14 cellular contexts compared by ENCODE assay signal in genomic region chr5:111069839-111070238, GRCh38. TPM values are rescaled to one million over a fixed set of nuclear protein-coding genes. Genes with fewer than 3 reads are reported as not detected.
DNase-seq lines count a peak whose midpoint lies in the region; ATAC-seq and TF ChIP-seq lines count a peak whose summit lies in the region.
"Had no signal": no experiment of that assay in that cellular context is flagged by ENCODE, and none has a peak within 500 bp of the region (broad histone marks: within the 10 kb centered on the region; RNA-seq: fewer than 3 reads in every experiment).

No MANE protein-coding gene starts in this region.

- no peak overlapping the region for H3K23ac ChIP-seq in trophoblast cell (ENCODE audit: low read length)

- H3K36me3 ChIP-seq in WERI-Rb-1 (no peaks in the 10 kb centered on the region), trophoblast cell (ENCODE audit: control insufficient read depth in 1 of 2, insufficient read depth in 2 of 2, low read length in 2 of 2) (no peaks in the 10 kb centered on the region)

- H3K9me3 ChIP-seq in WERI-Rb-1 (ENCODE audit: severe bottlenecking) (no peaks in the 10 kb centered on the region), trophoblast cell (ENCODE audit: insufficient read depth, low read depth, low read length) (no peaks in the 10 kb centered on the region)

- H3K14ac ChIP-seq in trophoblast cell (ENCODE audit: low read length), result no peak overlapping the region

- no peak overlapping the region for H2BK120ac ChIP-seq in trophoblast cell (ENCODE audit: insufficient read depth, low read length, poor library complexity)

- H3K79me1 ChIP-seq in trophoblast cell (ENCODE audit: low read length), result peaks cover 3% of the 10 kb centered on the region

- H3K27ac ChIP-seq in WERI-Rb-1 (no peak overlapping the region), trophoblast cell (ENCODE audit: low read depth, low read length) (no peak overlapping the region)

- H3K27me3 ChIP-seq in WERI-Rb-1 (ENCODE audit: insufficient read depth, low read depth, severe bottlenecking) (peaks cover 69% of the 10 kb centered on the region), trophoblast cell (ENCODE audit: insufficient read depth, low read length) (peaks cover 16% of the 10 kb centered on the region)

- no peak overlapping the region for H4K91ac ChIP-seq in trophoblast cell (ENCODE audit: low read depth, low read length)

- no peak overlapping the region for H2AFZ ChIP-seq in trophoblast cell (ENCODE audit: insufficient read depth, low read length, poor library complexity)

- H2BK12ac ChIP-seq in trophoblast cell (ENCODE audit: low read length), result no peak overlapping the region

- no peak for TF ChIP-seq CTCF in WERI-Rb-1 (IDR thresholded peaks at IDR 0.05; ENCODE audit: low read depth, low read length)

- H3K18ac ChIP-seq in trophoblast cell (ENCODE audit: low read length), result no peak overlapping the region

- H3K4me3 ChIP-seq in WERI-Rb-1 (ENCODE audit: low read depth, low read length), result peak overlapping the region; percentile 28; the same call in 1 of the 2 replicates
- H3K4me3 ChIP-seq in trophoblast cell (ENCODE audit: low read depth, low read length), result no peak overlapping the region
- H3K4me3 ChIP-seq: GM12878, K562 had no signal

- H3K4ac ChIP-seq in trophoblast cell (ENCODE audit: low read depth, low read length), result no peak overlapping the region

- H3K4me1 ChIP-seq in trophoblast cell (ENCODE audit: control insufficient read depth in 1 of 2, insufficient read depth in 2 of 2, low read length in 2 of 2), result peaks cover 0 to 5% of the 10 kb centered on the region in 2 experiments

- ATAC-seq in left lobe of liver, result no peak
- no peak for ATAC-seq in HG03280 (IDR thresholded peaks at IDR 0.05; ENCODE audit: unreplicated experiment)
- no peak for ATAC-seq in HG03571 (IDR thresholded peaks at IDR 0.05; ENCODE audit: unreplicated experiment)
- ATAC-seq: HCT116, K562 had no signal

- H2AK5ac ChIP-seq in trophoblast cell (ENCODE audit: low read length), result no peak overlapping the region

- DNase-seq in ELR (ENCODE audit: low read depth) (peak; percentile 50), WERI-Rb-1 (no peak), fibroblast of the conjunctiva (ENCODE audit: low read depth) (peak; percentile 31), trophoblast cell (no peak), left lobe of liver (ENCODE audit: low spot score) (no peak), NCI-H146 (lab: John Stamatoyannopoulos, UW) (no peak)
- DNase-seq: effector CD8-positive, alpha-beta T cell; NCI-H2107; T-helper 2 cell had no signal

- peak overlapping the region; percentile 57 for H3K4me2 ChIP-seq in trophoblast cell (ENCODE audit: low read length)

- WGBS in trophoblast cell (ENCODE audit: extremely low coverage, insufficient coverage, insufficient read length), result no CpG with 5 or more reads among the region's 4 CpGs

- H4K12ac ChIP-seq in trophoblast cell (ENCODE audit: low read depth, low read length), result no peak overlapping the region

- no peak overlapping the region for H4K8ac ChIP-seq in trophoblast cell (ENCODE audit: low read depth, low read length)

- peaks cover 1% of the 10 kb centered on the region for H3K79me2 ChIP-seq in trophoblast cell (ENCODE audit: control insufficient read depth, insufficient read depth, low read length, poor library complexity)

- H2BK5ac ChIP-seq in trophoblast cell (ENCODE audit: low read depth, low read length, poor library complexity), result no peak overlapping the region

- no peak overlapping the region for H3K9ac ChIP-seq in trophoblast cell (ENCODE audit: low read length)

RNA-seq across cellular contexts. Expression of gene TSLP, which starts 1.7 kb away (rescaled TPM):
- 0.40 and 0.42 TPM in 2 replicates for polyA plus RNA-seq in trophoblast cell (2013)
- total RNA-seq in left lobe of liver, result 1.5 TPM
- total RNA-seq: GM12878 had no signal

RNA-seq across cellular contexts. Expression of gene WDR36, which starts 22.3 kb away (rescaled TPM):
- 14.0 and 15.5 TPM in 2 replicates for polyA plus RNA-seq in trophoblast cell (2013)
- total RNA-seq in left lobe of liver, result 12.1 TPM

Comparison
In these comparisons a context has a peak if more than half of its experiments do, and no peak if none do; other contexts are left out.
1. DNase-seq: peak in ELR (single experiment) and fibroblast of the conjunctiva (single experiment); none in WERI-Rb-1 (single experiment), trophoblast cell (0 of 2), left lobe of liver (single experiment) and NCI-H146 (single experiment).